ENCODE assay signal across 1 cellular context in genomic region chr11:85663781-85664560, GRCh38.
A peak's percentile ranks its signal among the peaks of the same experiment; 100 is the strongest.
TF ChIP-seq lines count a peak whose summit lies in the region.

No MANE protein-coding gene starts in this region.

TF ChIP-seq in K562, 482 proteins besides CTCF, POLR2A, EP300 and RAD21 (continued from another document):
- TF ChIP-seq ZNF318 (IDR thresholded peaks at IDR 0.05; ENCODE audit: borderline replicate concordance in 1 of 2, low read depth in 1 of 2) (no peak), RBM15 (IDR thresholded peaks at IDR 0.05; ENCODE audit: insufficient read depth, low read length) (no peak), CBX8 (IDR thresholded peaks at IDR 0.05; ENCODE audit: borderline replicate concordance, extremely low read depth, low read depth, low read length, poor library complexity, severe bottlenecking) (no peak), MBD1 (CRISPR knock-in tag; IDR thresholded peaks at IDR 0.05) (no peak), FOXK2 (conservative IDR thresholded peaks at IDR 0.05 in 1 of 2, IDR thresholded peaks at IDR 0.05 in 1 of 2; ENCODE audit: low read depth in 2 of 2) (peak; percentile 78 to 81)
TF ChIP-seq in K562: peak in this region for 39.
